Comparison of ENCODE assay signal across 13 cellular contexts in genomic region chr1:205593967-205594366, GRCh38. TPM values are rescaled to one million over a fixed set of nuclear protein-coding genes. Genes with fewer than 3 reads are reported as not detected.
DNase-seq lines count a peak whose midpoint lies in the region; ATAC-seq and TF ChIP-seq lines count a peak whose summit lies in the region.
"Had no signal": no experiment of that assay in that cellular context is flagged by ENCODE, and none has a peak within 500 bp of the region (broad histone marks: within the 10 kb centered on the region; RNA-seq: fewer than 3 reads in every experiment).

No MANE protein-coding gene starts in this region.

- H3K27ac ChIP-seq in body of pancreas, result peak overlapping the region in 3 of 4 donors; percentile 9 to 50 (median 24)
- no peak overlapping the region for H3K27ac ChIP-seq in prostate gland

- peaks cover 2% of the 10 kb centered on the region for H3K36me3 Mint-ChIP-seq in IgD-negative memory B cell

- peaks cover 31 to 48% (median 40%) of the 10 kb centered on the region in 3 donors for H3K4me1 Mint-ChIP-seq in IgD-negative memory B cell

- 48 to 50% methylated on average over 6 of the region's 6 CpGs for WGBS in body of pancreas, 2 donors
- WGBS in prostate gland, result 64% methylated on average over 6 of the region's 6 CpGs

- peak; percentile 18 to 19 for DNase-seq in activated T-cell treated with anti-CD3 and anti-CD28 coated beads, Interleukin-2, amount 50 U/mL, for 48 hours
- DNase-seq in activated T-cell treated with anti-CD3 and anti-CD28 coated beads, Interleukin-2, amount 50 U/mL, for 1 hour, result no peak
- DNase-seq in body of pancreas (no peak), prostate gland (ENCODE audit: low spot score) (peak; percentile 3)
- DNase-seq: effector CD8-positive, alpha-beta T cell; GDM1; NCI-H187 treated with DMSO at 0.1 percent for 48 hours; occipital lobe; SW 1271 had no signal

- H3K4me1 ChIP-seq in body of pancreas (peaks cover 23% of the 10 kb centered on the region), prostate gland (replicated peaks) (no peaks in the 10 kb centered on the region)

- ATAC-seq in body of pancreas (no peak), HG03045 (IDR thresholded peaks at IDR 0.05; ENCODE audit: unreplicated experiment) (no peak), HG03039 (IDR thresholded peaks at IDR 0.05; ENCODE audit: unreplicated experiment) (no peak), HG03520 (IDR thresholded peaks at IDR 0.05; ENCODE audit: unreplicated experiment) (no peak)

- no peaks in the 10 kb centered on the region for H3K27me3 Mint-ChIP-seq in IgD-negative memory B cell

- H3K4me3 Mint-ChIP-seq in IgD-negative memory B cell, result peak overlapping the region; percentile 56 to 90 (median 67)

- TF ChIP-seq POLR2A in body of pancreas (IDR thresholded peaks at IDR 0.05) (no peak), prostate gland (IDR thresholded peaks at IDR 0.05) (no peak)

- peak overlapping the region; percentile 79 to 87 (median 85) for H3K27ac Mint-ChIP-seq in IgD-negative memory B cell

- H3K27me3 ChIP-seq in body of pancreas (no peaks in the 10 kb centered on the region), prostate gland (replicated peaks; ENCODE audit: insufficient read depth) (no peaks in the 10 kb centered on the region)

- no peaks in the 10 kb centered on the region for H3K9me3 Mint-ChIP-seq in IgD-negative memory B cell

- H3K4me3 ChIP-seq in body of pancreas (no peak overlapping the region), prostate gland (no peak overlapping the region)

- H3K9me3 ChIP-seq in body of pancreas (no peaks in the 10 kb centered on the region), prostate gland (no peaks in the 10 kb centered on the region)

- TF ChIP-seq CTCF in body of pancreas (IDR thresholded peaks at IDR 0.05), result no peak
- TF ChIP-seq CTCF in prostate gland (IDR thresholded peaks at IDR 0.05), result no peak

- H3K36me3 ChIP-seq in body of pancreas (replicated peaks in 1 of 2; ENCODE audit: insufficient read depth in 1 of 2, low read depth in 2 of 2), result no peaks in the 10 kb centered on the region
- H3K36me3 ChIP-seq in prostate gland, result no peaks in the 10 kb centered on the region

- intact Hi-C loops in body of pancreas (cut with DNase I), result loop anchor here (2.0 to 10.0 kb wide), 2 partner anchors 61 to 121 kb away; no protein-coding TSS in a partner anchor
- intact Hi-C loops in prostate gland (cut with DNase I), result no loop called here

RNA-seq across cellular contexts. Expression of gene ELK4, which starts 37.8 kb away (rescaled TPM):
- polyA plus RNA-seq in IgD-negative memory B cell, result 4.7 TPM
- total RNA-seq in body of pancreas, result 10 to 100 TPM; 16.6 to 17.8 TPM
- 10 to 100 TPM; 58.8 to 62.7 TPM for total RNA-seq in prostate gland

Comparison
In these comparisons a context has a peak if more than half of its experiments do, and no peak if none do; other contexts are left out.
1. DNase-seq: peak in activated T-cell treated with anti-CD3 and anti-CD28 coated beads, Interleukin-2, amount 50 U/mL, for 48 hours (2 of 2) and prostate gland (single experiment); none in activated T-cell treated with anti-CD3 and anti-CD28 coated beads, Interleukin-2, amount 50 U/mL, for 1 hour (single experiment) and body of pancreas (0 of 4).
2. H3K27ac ChIP-seq: peak in body of pancreas (3 of 4); none in prostate gland (0 of 2).